In the genomic region with DNA sequence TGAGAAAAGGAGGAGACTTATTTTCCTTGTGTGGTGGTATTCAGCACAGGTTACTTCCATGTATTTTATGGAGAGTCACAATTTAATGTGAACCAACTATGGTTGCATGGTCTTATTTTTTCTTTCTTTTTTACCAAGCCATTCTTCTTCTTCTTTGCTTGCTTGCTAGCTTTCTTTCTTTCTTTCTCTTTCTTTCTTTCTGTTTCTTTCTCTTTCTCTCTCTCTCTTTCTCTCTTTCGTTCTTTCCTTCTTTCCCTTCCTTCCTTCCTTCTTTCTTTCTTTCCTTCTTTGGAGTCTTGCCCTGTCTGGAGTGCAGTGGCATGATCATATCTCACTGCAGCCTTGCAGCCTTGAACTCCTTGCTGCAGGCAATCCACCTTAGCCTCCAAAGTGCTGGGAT, we compare ENCODE assay signal across 20 cellular contexts.
"Had no signal": no experiment of that assay in that cellular context is flagged by ENCODE, and none has a peak within 500 bp of the region (broad histone marks: within the 10 kb centered on the region; RNA-seq: fewer than 3 reads in every experiment).

No MANE protein-coding gene starts in this region.

- ATAC-seq: heart right ventricle, left cardiac atrium, right cardiac atrium had no signal

- H3K4me3 Mint-ChIP-seq: activated naive CD8-positive, alpha-beta T cell treated with anti-CD3 and anti-CD28 coated beads, Interleukin-2, amount 10 ng/mL, durations not matched to agents 7 days and 5 days had no signal

- H3K9me3 Mint-ChIP-seq: activated naive CD8-positive, alpha-beta T cell treated with anti-CD3 and anti-CD28 coated beads, Interleukin-2, amount 10 ng/mL, durations not matched to agents 7 days and 5 days had no signal

- H3K4me3 ChIP-seq: heart right ventricle, SK-N-MC, uterus had no signal

- H3K27me3 Mint-ChIP-seq: activated naive CD8-positive, alpha-beta T cell treated with anti-CD3 and anti-CD28 coated beads, Interleukin-2, amount 10 ng/mL, durations not matched to agents 7 days and 5 days had no signal

- H3K4me1 ChIP-seq: heart right ventricle, parathyroid adenoma, uterus had no signal

- H3K27ac ChIP-seq: heart right ventricle, parathyroid adenoma, uterus, WERI-Rb-1 had no signal

- H3K27me3 ChIP-seq: heart right ventricle, uterus had no signal

- H3K36me3 ChIP-seq: uterus, WERI-Rb-1 had no signal

- H3K9me3 ChIP-seq: heart right ventricle, uterus had no signal

- H3K9ac ChIP-seq: parathyroid adenoma had no signal

- H3K27ac Mint-ChIP-seq: activated naive CD8-positive, alpha-beta T cell treated with anti-CD3 and anti-CD28 coated beads, Interleukin-2, amount 10 ng/mL, durations not matched to agents 7 days and 5 days had no signal

- DNase-seq: activated CD4-positive, alpha-beta T cell treated with anti-CD3 and anti-CD28 coated beads, Interleukin-2, amount 50 U/mL, for 48 hours; activated CD4-positive, CD25-positive, alpha-beta regulatory T cell treated with anti-CD3 and anti-CD28 coated beads, Interleukin-2, amount 50 U/mL, for 72 hours; activated effector memory CD4-positive, alpha-beta T cell treated with Interleukin-2 at 50 U/mL for 16 hours; activated naive CD8-positive, alpha-beta T cell treated with anti-CD3 and anti-CD28 coated beads, Interleukin-2, amount 10 ng/mL, durations not matched to agents 7 days and 5 days; amygdala; cortex of kidney; erythroblast; foreskin fibroblast; heart right ventricle; islet precursor cell; left cardiac atrium; nucleus accumbens; right cardiac atrium; stimulated activated CD4-positive, alpha-beta T cell treated with anti-CD3 and anti-CD28 coated beads, Interleukin-4, amount 100 ng/mL, for 4 hours; SW 1271; trophoblast cell; uterus; WERI-Rb-1 had no signal
